14 cellular contexts compared by ENCODE assay signal in genomic region chr10:33215154-33215553, GRCh38.
DNase-seq lines count a peak whose midpoint lies in the region; ATAC-seq and TF ChIP-seq lines count a peak whose summit lies in the region.
"Had no signal": no experiment of that assay in that cellular context is flagged by ENCODE, and none has a peak within 500 bp of the region (broad histone marks: within the 10 kb centered on the region; RNA-seq: fewer than 3 reads in every experiment).

No MANE protein-coding gene starts in this region.

- H3K9me3 Mint-ChIP-seq in stimulated activated effector memory CD8-positive, alpha-beta T cell treated with anti-CD3 and anti-CD28 coated beads, Interleukin-12 subunit alpha, Interleukin-12 subunit beta, amount 100 ng/mL, for 72 hours: peaks cover 3% of the 10 kb centered on the region

- H3K4me3 Mint-ChIP-seq in stimulated activated effector memory CD8-positive, alpha-beta T cell treated with anti-CD3 and anti-CD28 coated beads, Interleukin-12 subunit alpha, Interleukin-12 subunit beta, amount 100 ng/mL, for 72 hours: no peak overlapping the region

- H3K27ac ChIP-seq in brain microvascular endothelial cell (peak overlapping the region; percentile 74), right atrium auricular region (peak overlapping the region; percentile 53 to 77)
- H3K27ac ChIP-seq: transverse colon had no signal

- H3K36me3 ChIP-seq in brain microvascular endothelial cell (replicated peaks): peaks cover 46% of the 10 kb centered on the region
- H3K36me3 ChIP-seq in right atrium auricular region: peaks cover 17% of the 10 kb centered on the region
- H3K36me3 ChIP-seq: transverse colon had no signal

- no peak for DNase-seq in activated CD4-positive, CD25-positive, alpha-beta regulatory T cell treated with anti-CD3 and anti-CD28 coated beads, Interleukin-2, amount 50 U/mL, for 72 hours
- peak; percentile 66 for DNase-seq in brain microvascular endothelial cell
- DNase-seq in right atrium auricular region (ENCODE audit: low spot score): no peak
- DNase-seq in stimulated activated effector memory CD8-positive, alpha-beta T cell treated with anti-CD3 and anti-CD28 coated beads, Interleukin-12 subunit alpha, Interleukin-12 subunit beta, amount 100 ng/mL, for 72 hours (ENCODE audit: low spot score in 2 of 2): no peak
- DNase-seq in NCI-H526 (lab: John Stamatoyannopoulos, UW): no peak
- DNase-seq in stimulated activated naive CD8-positive, alpha-beta T cell treated with anti-CD3 and anti-CD28 coated beads, Interleukin-15, Interleukin-2, amounts not matched to agents 100 U/mL and 50 U/mL, for 24 hours: no peak
- DNase-seq in glomerular visceral epithelial cell (ENCODE audit: extremely low spot score): no peak
- DNase-seq: 8988T; activated CD4-positive, alpha-beta T cell treated with anti-CD3 and anti-CD28 coated beads for 48 hours; caudate nucleus; DMS 273 treated with DMSO at 0.1 percent for 48 hours; transverse colon had no signal

- peak; percentile 56 to 59 for ATAC-seq in activated CD4-positive, CD25-positive, alpha-beta regulatory T cell treated with anti-CD3 and anti-CD28 coated beads, Interleukin-2, amount 50 U/mL, for 24 hours
- peak; percentile 72 for ATAC-seq in stimulated activated effector memory CD8-positive, alpha-beta T cell treated with anti-CD3 and anti-CD28 coated beads, Interleukin-12 subunit alpha, Interleukin-12 subunit beta, amount 100 ng/mL, for 72 hours
- no peak for ATAC-seq in stimulated activated naive CD8-positive, alpha-beta T cell treated with anti-CD3 and anti-CD28 coated beads, Interleukin-15, Interleukin-2, amounts not matched to agents 100 U/mL and 50 U/mL, for 24 hours

- no peak for TF ChIP-seq CTCF in brain microvascular endothelial cell (IDR thresholded peaks at IDR 0.05; ENCODE audit: low read depth, low read length, missing control alignments)
- no peak for TF ChIP-seq CTCF in right atrium auricular region (IDR thresholded peaks at IDR 0.05)

- H3K36me3 Mint-ChIP-seq in stimulated activated effector memory CD8-positive, alpha-beta T cell treated with anti-CD3 and anti-CD28 coated beads, Interleukin-12 subunit alpha, Interleukin-12 subunit beta, amount 100 ng/mL, for 72 hours: no peaks in the 10 kb centered on the region

- peaks cover 23% of the 10 kb centered on the region for H3K4me1 Mint-ChIP-seq in stimulated activated effector memory CD8-positive, alpha-beta T cell treated with anti-CD3 and anti-CD28 coated beads, Interleukin-12 subunit alpha, Interleukin-12 subunit beta, amount 100 ng/mL, for 72 hours

- peaks cover 0 to 29% of the 10 kb centered on the region in 2 donors for H3K4me1 ChIP-seq in right atrium auricular region

- in situ Hi-C loops in brain microvascular endothelial cell (cut with HindIII; ENCODE audit: low pct_ligation_motif_present, low sequenced_read_pairs): no loop called here

- H3K27me3 ChIP-seq in brain microvascular endothelial cell (replicated peaks): no peaks in the 10 kb centered on the region
- no peaks in the 10 kb centered on the region for H3K27me3 ChIP-seq in right atrium auricular region
- H3K27me3 ChIP-seq: transverse colon had no signal

- no peak overlapping the region for H3K4me3 ChIP-seq in brain microvascular endothelial cell (ENCODE audit: low read depth, low read length)
- H3K4me3 ChIP-seq in right atrium auricular region: no peak overlapping the region
- H3K4me3 ChIP-seq: skin epidermis, transverse colon had no signal

- H3K27ac Mint-ChIP-seq in stimulated activated effector memory CD8-positive, alpha-beta T cell treated with anti-CD3 and anti-CD28 coated beads, Interleukin-12 subunit alpha, Interleukin-12 subunit beta, amount 100 ng/mL, for 72 hours: no peak overlapping the region

- H3K9me3 ChIP-seq in right atrium auricular region: no peaks in the 10 kb centered on the region
- H3K9me3 ChIP-seq: transverse colon had no signal
